In the genomic region with DNA sequence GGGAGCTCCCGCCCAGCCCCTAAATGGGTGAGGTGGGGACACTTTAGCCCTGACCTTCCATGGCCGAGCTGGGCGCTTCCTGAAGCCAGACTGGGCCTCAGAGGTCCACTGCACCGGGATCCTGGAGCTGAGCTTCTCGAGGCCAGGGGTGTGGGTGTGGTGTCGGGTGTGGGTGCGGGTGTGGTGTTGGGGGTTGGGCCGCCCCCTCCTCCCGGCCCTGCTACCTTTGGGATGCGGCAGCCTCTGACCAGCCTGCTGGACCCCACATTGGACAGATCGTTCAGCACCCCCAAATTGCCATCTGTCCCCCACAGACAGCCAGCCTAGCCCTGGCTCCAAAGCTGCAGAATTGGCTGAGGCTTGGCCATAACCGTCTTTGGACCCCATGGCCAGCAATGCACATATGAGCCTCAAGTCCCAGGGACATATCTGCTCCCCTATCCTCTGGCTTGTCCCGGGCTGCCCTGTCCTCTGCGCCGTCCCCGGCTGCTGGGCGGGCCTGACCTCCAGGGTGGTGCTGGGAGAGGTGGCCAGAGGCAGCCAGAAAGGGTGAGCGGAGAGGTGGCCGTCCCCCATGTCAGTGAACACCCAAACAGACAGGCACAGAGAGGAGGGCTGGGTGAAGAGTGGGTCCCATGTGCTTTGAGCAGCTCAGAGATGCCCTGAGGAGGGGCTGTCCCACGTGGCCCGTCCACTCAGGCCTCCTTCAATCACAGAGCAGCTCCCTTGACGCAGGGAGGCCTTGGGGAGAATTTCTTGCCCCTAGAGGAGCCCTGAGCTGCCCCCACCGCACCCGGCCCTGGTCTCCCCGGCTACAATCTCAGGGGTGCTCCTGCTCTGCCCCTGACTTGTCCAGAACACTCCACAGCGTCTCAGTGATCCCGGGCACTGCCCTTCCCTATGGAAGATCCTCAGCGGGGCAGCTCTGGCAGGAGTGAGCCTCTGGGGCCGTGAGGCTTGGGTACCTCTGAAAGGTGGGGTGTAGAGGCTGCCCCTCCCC, we compare ENCODE assay signal across 27 cellular contexts. TPM values are rescaled to one million over a fixed set of nuclear protein-coding genes. Genes with fewer than 3 reads are reported as not detected.
DNase-seq lines count a peak whose midpoint lies in the region; ATAC-seq and TF ChIP-seq lines count a peak whose summit lies in the region.
"Had no signal": no experiment of that assay in that cellular context is flagged by ENCODE, and none has a peak within 500 bp of the region (broad histone marks: within the 10 kb centered on the region; RNA-seq: fewer than 3 reads in every experiment).

No MANE protein-coding gene starts in this region.

- H3K4me1 Mint-ChIP-seq in dendritic cell treated with granulocyte-macrophage colony-stimulating factor and Interleukin-4, amounts not matched to agents 40 ng/mL and 50 ng/mL, for 4 days (ENCODE audit: low read depth) = peaks cover 31% of the 10 kb centered on the region
- H3K4me1 Mint-ChIP-seq in stimulated activated naive CD8-positive, alpha-beta T cell treated with anti-CD3 and anti-CD28 coated beads, Interleukin-15, amount 100 ng/mL, for 72 hours = peaks cover 45% of the 10 kb centered on the region

- H2AK5ac ChIP-seq in trophoblast cell (ENCODE audit: low read length) = peak overlapping the region; percentile 43

- no peak overlapping the region for H3K18ac ChIP-seq in trophoblast cell (ENCODE audit: low read length)

- DNase-seq in heart right ventricle (peak in 1 of 2 donors; percentile 9), Right ventricle myocardium superior (no peak), trophoblast cell (no peak)
- DNase-seq in stimulated activated CD4-positive, alpha-beta T cell treated with anti-CD3 and anti-CD28 coated beads, Interleukin-4, amount 100 ng/mL, for 24 hours = no peak
- no peak for DNase-seq in stimulated activated naive CD8-positive, alpha-beta T cell treated with anti-CD3 and anti-CD28 coated beads, Interleukin-15, amount 100 ng/mL, for 72 hours
- DNase-seq: CD4-positive, alpha-beta T cell; COR-L47; DMS53; IMR-90; KG1; MM.1S; NCI-H1417; NCI-H1694; NCI-H2029 treated with DMSO at 0.1 percent for 48 hours; NCI-H2227 treated with DMSO at 0.1 percent for 48 hours; NCI-H526 treated with DMSO at 0.1 percent for 48 hours; SHP77 treated with DMSO at 0.1 percent for 48 hours had no signal

- ATAC-seq in heart right ventricle (no peak), Right ventricle myocardium superior (ENCODE audit: poor library complexity) (no peak), HG02884 (IDR thresholded peaks at IDR 0.05; ENCODE audit: unreplicated experiment) (no peak)
- no peak for ATAC-seq in stimulated activated naive CD8-positive, alpha-beta T cell treated with anti-CD3 and anti-CD28 coated beads, Interleukin-15, amount 100 ng/mL, for 72 hours
- ATAC-seq: GM23338 had no signal

- H3K9ac ChIP-seq in trophoblast cell (ENCODE audit: low read length) = no peak overlapping the region

- H3K27ac ChIP-seq in heart right ventricle (peak overlapping the region in 7 of 10 donors; percentile 37 to 93 (median 89)), trophoblast cell (ENCODE audit: low read depth, low read length) (no peak overlapping the region)
- H3K27ac ChIP-seq: PC-9 had no signal

- H3K4me2 ChIP-seq in trophoblast cell (ENCODE audit: low read length) = no peak overlapping the region
- H3K4me2 ChIP-seq: GM23338, PC-9 had no signal

- H3K9me3 ChIP-seq in heart right ventricle (no peaks in the 10 kb centered on the region), trophoblast cell (ENCODE audit: insufficient read depth, low read depth, low read length) (peaks cover 2% of the 10 kb centered on the region)
- H3K9me3 ChIP-seq: HAP-1 had no signal

- 91 to 92% methylated on average over 28 to 29 of the region's 29 CpGs for WGBS in heart right ventricle, 2 donors
- no CpG with 5 or more reads among the region's 29 CpGs for WGBS in trophoblast cell (ENCODE audit: extremely low coverage, insufficient coverage, insufficient read length)

- H3K27me3 ChIP-seq in heart right ventricle (peaks cover 0 to 20% (median 0%) of the 10 kb centered on the region in 7 donors), trophoblast cell (ENCODE audit: insufficient read depth, low read length) (no peaks in the 10 kb centered on the region)

- H3K14ac ChIP-seq in trophoblast cell (ENCODE audit: low read length) = no peak overlapping the region

- no peaks in the 10 kb centered on the region for H3K9me3 Mint-ChIP-seq in dendritic cell treated with granulocyte-macrophage colony-stimulating factor and Interleukin-4, amounts not matched to agents 40 ng/mL and 50 ng/mL, for 4 days
- no peaks in the 10 kb centered on the region for H3K9me3 Mint-ChIP-seq in stimulated activated naive CD8-positive, alpha-beta T cell treated with anti-CD3 and anti-CD28 coated beads, Interleukin-15, amount 100 ng/mL, for 72 hours
- H3K9me3 Mint-ChIP-seq: CD4-positive, alpha-beta T cell; GM23338 had no signal

- peak overlapping the region; percentile 42 for H3K27ac Mint-ChIP-seq in dendritic cell treated with granulocyte-macrophage colony-stimulating factor and Interleukin-4, amounts not matched to agents 40 ng/mL and 50 ng/mL, for 4 days
- H3K27ac Mint-ChIP-seq in stimulated activated naive CD8-positive, alpha-beta T cell treated with anti-CD3 and anti-CD28 coated beads, Interleukin-15, amount 100 ng/mL, for 72 hours = no peak overlapping the region
- H3K27ac Mint-ChIP-seq: GM23338 had no signal

- H4K91ac ChIP-seq in trophoblast cell (ENCODE audit: low read depth, low read length) = no peak overlapping the region

- H3K4me1 ChIP-seq in heart right ventricle (peaks cover 11 to 59% (median 43%) of the 10 kb centered on the region in 9 donors), trophoblast cell (ENCODE audit: control insufficient read depth in 1 of 2, insufficient read depth in 2 of 2, low read length in 2 of 2) (peaks cover 0 to 2% of the 10 kb centered on the region in 2 experiments)
- H3K4me1 ChIP-seq: HAP-1 had no signal

- no peak overlapping the region for H2BK5ac ChIP-seq in trophoblast cell (ENCODE audit: low read depth, low read length, poor library complexity)

- no peaks in the 10 kb centered on the region for H3K79me2 ChIP-seq in trophoblast cell (ENCODE audit: control insufficient read depth, insufficient read depth, low read length, poor library complexity)

- H4K8ac ChIP-seq in trophoblast cell (ENCODE audit: low read depth, low read length) = no peak overlapping the region

- no peak overlapping the region for H3K4ac ChIP-seq in trophoblast cell (ENCODE audit: low read depth, low read length)

- no peak overlapping the region for H3K23ac ChIP-seq in trophoblast cell (ENCODE audit: low read length)

- H2BK120ac ChIP-seq in trophoblast cell (ENCODE audit: insufficient read depth, low read length, poor library complexity) = no peak overlapping the region

- no peak overlapping the region for H2BK12ac ChIP-seq in trophoblast cell (ENCODE audit: low read length)

- H3K79me1 ChIP-seq in trophoblast cell (ENCODE audit: low read length) = peaks cover 9% of the 10 kb centered on the region

- TF ChIP-seq CTCF in heart right ventricle (IDR thresholded peaks at IDR 0.05) = no peak

- no peaks in the 10 kb centered on the region for H3K36me3 Mint-ChIP-seq in dendritic cell treated with granulocyte-macrophage colony-stimulating factor and Interleukin-4, amounts not matched to agents 40 ng/mL and 50 ng/mL, for 4 days (ENCODE audit: low read depth)

- no peak overlapping the region for H4K12ac ChIP-seq in trophoblast cell (ENCODE audit: low read depth, low read length)

- H3K27me3 Mint-ChIP-seq in dendritic cell treated with granulocyte-macrophage colony-stimulating factor and Interleukin-4, amounts not matched to agents 40 ng/mL and 50 ng/mL, for 4 days = peaks cover 54% of the 10 kb centered on the region
- H3K27me3 Mint-ChIP-seq in stimulated activated naive CD8-positive, alpha-beta T cell treated with anti-CD3 and anti-CD28 coated beads, Interleukin-15, amount 100 ng/mL, for 72 hours = no peaks in the 10 kb centered on the region
- H3K27me3 Mint-ChIP-seq: CD4-positive, alpha-beta T cell had no signal

- H3K36me3 ChIP-seq in heart right ventricle (no peaks in the 10 kb centered on the region), trophoblast cell (ENCODE audit: control insufficient read depth in 1 of 2, insufficient read depth in 2 of 2, low read length in 2 of 2) (no peaks in the 10 kb centered on the region)
- H3K36me3 ChIP-seq: HAP-1 had no signal

- no peak overlapping the region for H3K4me3 ChIP-seq in heart right ventricle
- no peak overlapping the region for H3K4me3 ChIP-seq in trophoblast cell (ENCODE audit: low read depth, low read length)
- H3K4me3 ChIP-seq: GM23338, HAP-1, PC-9 had no signal

- no peak overlapping the region for H3K4me3 Mint-ChIP-seq in dendritic cell treated with granulocyte-macrophage colony-stimulating factor and Interleukin-4, amounts not matched to agents 40 ng/mL and 50 ng/mL, for 4 days
- H3K4me3 Mint-ChIP-seq in stimulated activated naive CD8-positive, alpha-beta T cell treated with anti-CD3 and anti-CD28 coated beads, Interleukin-15, amount 100 ng/mL, for 72 hours = no peak overlapping the region
- H3K4me3 Mint-ChIP-seq: GM23338 had no signal

- intact Hi-C loops in heart right ventricle (cut with DNase I) (no loop called here), Right ventricle myocardium superior (cut with DNase I) (no loop called here)
- intact Hi-C loops in dendritic cell treated with granulocyte-macrophage colony-stimulating factor and Interleukin-4, amounts not matched to agents 40 ng/mL and 50 ng/mL, for 4 days (cut with micrococcal nuclease) = no loop called here

- H2AFZ ChIP-seq in trophoblast cell (ENCODE audit: insufficient read depth, low read length, poor library complexity) = no peak overlapping the region
- H2AFZ ChIP-seq: GM23338, PC-9 had no signal

RNA-seq across cellular contexts. Expression of a gene that starts 3.4 kb away (rescaled TPM):
- total RNA-seq in heart right ventricle = 1,000 to 10,000 TPM; 1,129 to 5,119 (median 4,014) TPM
- 1,000 to 10,000 TPM; 2,970 to 3,711 TPM for polyA plus RNA-seq in heart right ventricle
- 6,152 TPM for total RNA-seq in Right ventricle myocardium superior
- polyA plus RNA-seq in trophoblast cell (2013) = 4.4 and 4.7 TPM in 2 replicates
- total RNA-seq: A172, Daoy, G401, IMR-90, NCI-H460 had no signal

RNA-seq across cellular contexts. Expression of a gene that starts 8.9 kb away (rescaled TPM):
- total RNA-seq in heart right ventricle (10 to 100 TPM in 2 of 10 donors, 1 to 10 TPM in 8; 1.4 to 10.9 (median 6.4) TPM), Right ventricle myocardium superior (9.7 TPM)
- polyA plus RNA-seq in heart right ventricle = 10 to 100 TPM in 1 of 2 donors, under 1 TPM in 1; 0.10 to 10.3 TPM
- polyA plus RNA-seq in trophoblast cell (2013) = 0.15 and 0.17 TPM in 2 replicates
- total RNA-seq: A172, Daoy, G401, GM23338, IMR-90, NCI-H460, RPMI7951 had no signal

RNA-seq across cellular contexts. Expression of a gene that starts 18.3 kb away (rescaled TPM):
- total RNA-seq in heart right ventricle (10 to 100 TPM; 12.7 to 29.5 (median 16.1) TPM), Right ventricle myocardium superior (19.4 TPM)
- 100 to 1,000 TPM in 1 of 2 donors, 10 to 100 TPM in 1; 51.7 to 131 TPM for polyA plus RNA-seq in heart right ventricle
- 85.0 and 88.0 TPM in 2 replicates for polyA plus RNA-seq in trophoblast cell (2013)

RNA-seq across cellular contexts. Expression of a gene that starts 21.8 kb away (rescaled TPM):
- total RNA-seq in heart right ventricle (10 to 100 TPM in 4 of 10 donors, 1 to 10 TPM in 6; 4.1 to 17.9 (median 6.8) TPM), Right ventricle myocardium superior (2.1 TPM)
- 1 to 10 TPM in 1 of 2 donors, under 1 TPM in 1; 0.74 to 8.3 TPM for polyA plus RNA-seq in heart right ventricle
- 0.25 and 0.31 TPM in 2 replicates for polyA plus RNA-seq in trophoblast cell (2013)
- total RNA-seq: Daoy, G401, IMR-90, RPMI7951 had no signal

RNA-seq across cellular contexts. Expression of a gene that starts 22.4 kb away (rescaled TPM):
- total RNA-seq in heart right ventricle (10 to 100 TPM in 1 of 10 donors, 1 to 10 TPM in 8, under 1 TPM in 1; 0.46 to 11.5 (median 3.0) TPM), Right ventricle myocardium superior (2.7 TPM)
- 10 to 100 TPM in 1 of 2 donors, 1 to 10 TPM in 1; 9.5 to 21.4 TPM for polyA plus RNA-seq in heart right ventricle
- 116 and 128 TPM in 2 replicates for polyA plus RNA-seq in trophoblast cell (2013)
